Comparison of ENCODE assay signal across 8 cellular contexts in the genomic region with DNA sequence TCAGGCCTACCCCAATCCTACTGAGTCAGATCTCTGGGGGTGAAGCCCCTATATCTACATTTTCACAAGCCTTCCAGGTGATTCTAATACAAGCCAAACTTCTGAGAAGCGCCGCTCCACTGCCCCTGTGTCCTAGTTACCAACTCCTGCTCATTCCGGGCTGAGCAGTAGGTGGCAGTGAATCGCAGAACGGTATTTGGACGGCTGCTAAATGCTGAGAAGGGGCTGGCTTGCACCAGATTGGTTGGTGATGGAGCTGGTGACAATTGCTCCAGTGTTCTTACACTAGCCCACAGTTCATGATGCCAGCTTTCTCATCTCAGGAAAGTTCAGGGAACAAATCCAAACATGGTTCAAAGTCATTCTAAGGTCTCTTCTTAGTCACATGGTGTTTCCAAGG.
DNase-seq lines count a peak whose midpoint lies in the region; ATAC-seq lines count a peak whose summit lies in the region.

No MANE protein-coding gene starts in this region.

- peaks cover 32% of the 10 kb centered on the region for H3K4me1 ChIP-seq in HUES48 (ENCODE audit: control insufficient read depth, insufficient read depth, low read length)

- DNase-seq in AML-193 (lab: John Stamatoyannopoulos, UW): peak; percentile 66 to 69
- DNase-seq in SKM-1 treated with dmso at 0.1 percent for 144 hours (lab: John Stamatoyannopoulos, UW; ENCODE audit: unreplicated experiment): peak; percentile 67
- DNase-seq in stimulated activated naive CD8-positive, alpha-beta T cell treated with anti-CD3 and anti-CD28 coated beads, Interleukin-15, Interleukin-2, amounts not matched to agents 100 U/mL and 50 U/mL, for 24 hours: peak; percentile 39
- DNase-seq in NCI-H187 (lab: John Stamatoyannopoulos, UW): no peak

- no peak overlapping the region for H3K9ac ChIP-seq in HUES48 (ENCODE audit: low read depth, low read length)

- H3K4me3 ChIP-seq in HUES48 (ENCODE audit: low read depth, low read length): no peak overlapping the region

- H3K27me3 ChIP-seq in HUES48 (ENCODE audit: control insufficient read depth, insufficient read depth, low read length): no peaks in the 10 kb centered on the region
- H3K27me3 ChIP-seq in layer of hippocampus (ENCODE audit: control insufficient read depth, insufficient read depth, low read length): no peaks in the 10 kb centered on the region

- peak; percentile 63 for ATAC-seq in GM18867 (IDR thresholded peaks at IDR 0.05; ENCODE audit: unreplicated experiment)
- peak; percentile 38 for ATAC-seq in stimulated activated naive CD8-positive, alpha-beta T cell treated with anti-CD3 and anti-CD28 coated beads, Interleukin-15, Interleukin-2, amounts not matched to agents 100 U/mL and 50 U/mL, for 24 hours

- H3K36me3 ChIP-seq in HUES48 (ENCODE audit: control insufficient read depth, insufficient read depth, low read length): peaks cover 4% of the 10 kb centered on the region; the same call in 1 of the 2 replicates

- H3K27ac ChIP-seq in HUES48 (ENCODE audit: low read depth, low read length) (peak overlapping the region; percentile 3), cingulate gyrus (ENCODE audit: low read depth, low read length) (peak overlapping the region; percentile 76), layer of hippocampus (ENCODE audit: low read depth, low read length) (peak overlapping the region; percentile 62)

- no peaks in the 10 kb centered on the region for H3K9me3 ChIP-seq in HUES48 (ENCODE audit: control insufficient read depth, insufficient read depth, low read length)

Comparison
In these comparisons a context has a peak if more than half of its experiments do, and no peak if none do; other contexts are left out.
1. DNase-seq: peak in AML-193 (2 of 2), SKM-1 treated with dmso at 0.1 percent for 144 hours (single experiment) and stimulated activated naive CD8-positive, alpha-beta T cell treated with anti-CD3 and anti-CD28 coated beads, Interleukin-15, Interleukin-2, amounts not matched to agents 100 U/mL and 50 U/mL, for 24 hours (single experiment); none in NCI-H187 (0 of 2).
2. H3K27ac ChIP-seq: peak in every context shown above with its lines; median percentile 76 in cingulate gyrus; 62 in layer of hippocampus; 3 in HUES48.